In genomic region chr1:33256701-33257387, GRCh38 we compare ENCODE assay signal across 8 cellular contexts. TPM values are rescaled to one million over a fixed set of nuclear protein-coding genes. Genes with fewer than 3 reads are reported as not detected.
A peak's percentile ranks its signal among the peaks of the same experiment; 100 is the strongest.
DNase-seq lines count a peak whose midpoint lies in the region; ATAC-seq, FAIRE-seq and TF ChIP-seq lines count a peak whose summit lies in the region.

No MANE protein-coding gene starts in this region.

- no peak for TF ChIP-seq CTCF in GM12878 (IDR thresholded peaks at IDR 0.05 in 2 of 3, conservative IDR thresholded peaks at IDR 0.05 in 1 of 3; ENCODE audit: control insufficient read depth in 2 of 3, extremely low read depth in 1 of 3, insufficient read depth in 1 of 3, low read depth in 3 of 3, low read length in 3 of 3)

- in situ Hi-C loops in GM12878 (cut with MboI): no loop called here

- SMC1A ChIA-PET in GM12878 (lab: Charles Lee; ENCODE audit: uncharacterized antibody, unreplicated experiment): interaction anchor here (1.1 to 1.4 kb wide), 2 partner anchors 8 to 12 kb away, joined by 3 to 4 read pairs; no protein-coding TSS in a partner anchor

- no peaks in the 10 kb centered on the region for H3K27me3 ChIP-seq in GM12878 (replicated peaks in 1 of 2; ENCODE audit: control insufficient read depth in 2 of 2, insufficient read depth in 2 of 2, low read length in 1 of 2)

- TF ChIP-seq EP300 in GM12878 (IDR thresholded peaks at IDR 0.05; ENCODE audit: borderline replicate concordance in 1 of 2, control insufficient read depth in 1 of 2, low read depth in 2 of 2, low read length in 2 of 2): no peak

- H3K79me2 ChIP-seq in GM12878 (ENCODE audit: control insufficient read depth, insufficient read depth, low read length): peaks cover 30% of the 10 kb centered on the region

- intact Hi-C loops in GM12878 (cut with micrococcal nuclease; ENCODE audit: unreplicated experiment): loop anchor here (5.0 kb wide), 1 partner anchor 130 kb away; no protein-coding TSS in a partner anchor

- H3K9me3 ChIP-seq in GM12878 (replicated peaks; ENCODE audit: control insufficient read depth, insufficient read depth, low read length): no peaks in the 10 kb centered on the region

- TF ChIP-seq RAD21 in GM12878 (IDR thresholded peaks at IDR 0.05; ENCODE audit: insufficient read depth, low read depth, low read length): no peak

- H3K27ac ChIP-seq in GM12878 (ENCODE audit: control insufficient read depth, insufficient read depth): peak overlapping the region; percentile 90

- no peak for FAIRE-seq in GM12878 (lab: Jason Lieb, UNC)

- H3K4me2 ChIP-seq in GM12878 (ENCODE audit: control insufficient read depth, insufficient read depth): peak overlapping the region; percentile 89

- CTCF ChIA-PET in GM12878 (lab: Yijun Ruan, JAX): interaction anchor here (0.6 to 1.3 kb wide), 3 partner anchors 14 to 215 kb away, joined by 3 to 6 read pairs (median 3); no protein-coding TSS in a partner anchor

- H3K4me1 ChIP-seq in GM12878 (ENCODE audit: control insufficient read depth, insufficient read depth, low read length): peaks cover 29% of the 10 kb centered on the region

- WGBS in GM12878 (ENCODE audit: insufficient coverage, insufficient replicate concordance, low lambda C conversion rate, missing lambda C conversion rate): 0% methylated on average over 34 of the region's 62 CpGs

- no peaks in the 10 kb centered on the region for H4K20me1 ChIP-seq in GM12878 (ENCODE audit: control insufficient read depth, insufficient read depth)

- H3K36me3 ChIP-seq in GM12878 (ENCODE audit: control insufficient read depth in 2 of 2, insufficient read depth in 2 of 2, low read length in 1 of 2): no peaks in the 10 kb centered on the region

- DNase-seq in C1 segment of cervical spinal cord (lab: John Stamatoyannopoulos, UW) (peak in 10 of 14 donors; percentile 14 to 65 (median 34)), NCI-H1092 (lab: John Stamatoyannopoulos, UW) (peak; percentile 34), T1000 (lab: John Stamatoyannopoulos, UW) (peak; percentile 53), GM12878 (ENCODE audit: low read depth, low spot score) (no peak), hypothalamus (lab: John Stamatoyannopoulos, UW) (peak in 35 of 51 donors; percentile 6 to 70 (median 19)), retina (peak; percentile 85), COLO829 (ENCODE audit: low spot score) (no peak)

- peak overlapping the region; percentile 94 for H3K4me3 ChIP-seq in GM12878

- BruUV-seq in GM12878 (replicated peaks; lab: Mats Ljungman, UMichigan): TSS peak; percentile 81

- RAD21 ChIA-PET in GM12878 (lab: Charles Lee; ENCODE audit: unreplicated experiment): interaction anchor here (0.9 kb wide), 1 partner anchor 12 kb away, joined by 3 read pairs; no protein-coding TSS in a partner anchor

- no peak for TF ChIP-seq POLR2A in GM12878 (IDR thresholded peaks at IDR 0.05; ENCODE audit: low read depth, low read length)

- H3K9ac ChIP-seq in GM12878 (ENCODE audit: control insufficient read depth, insufficient read depth, low read length): peak overlapping the region; percentile 95

- ATAC-seq in GM21360 (IDR thresholded peaks at IDR 0.05; ENCODE audit: unreplicated experiment): peak; percentile 32
- ATAC-seq in GM12878: peak; percentile 41

- POLR2A ChIA-PET in GM12878 (lab: Charles Lee): interaction anchor here (0.6 kb wide), 2 partner anchors 207 to 290 kb away, joined by 3 read pairs; no protein-coding TSS in a partner anchor

- peak overlapping the region; percentile 25 for H2AFZ ChIP-seq in GM12878 (ENCODE audit: control insufficient read depth, low read depth, low read length)

TF ChIP-seq in GM12878, 131 proteins besides CTCF, POLR2A, EP300 and RAD21:
- no peak for TF ChIP-seq KAT2A (conservative IDR thresholded peaks at IDR 0.05; ENCODE audit: control insufficient read depth, low read depth, low read length)
- TF ChIP-seq POLR2AphosphoS5 (IDR thresholded peaks at IDR 0.05; ENCODE audit: low read length): peak; percentile 47; the same call in 1 of the 2 replicates
- no peak for TF ChIP-seq NFXL1 (IDR thresholded peaks at IDR 0.05; ENCODE audit: borderline replicate concordance)
- TF ChIP-seq ZNF384 (IDR thresholded peaks at IDR 0.05; ENCODE audit: borderline replicate concordance, low read depth, low read length): peak; percentile 65
- TF ChIP-seq ZNF274 (IDR thresholded peaks at IDR 0.05; ENCODE audit: insufficient read depth, insufficient read length): no peak
- TF ChIP-seq RELB (IDR thresholded peaks at IDR 0.05; ENCODE audit: low read depth): peak; percentile 19; the same call in 1 of the 2 replicates
- TF ChIP-seq YY1 (IDR thresholded peaks at IDR 0.05; ENCODE audit: low read depth, low read length): peak; percentile 91
- peak; percentile 27; the same call in 1 of the 2 replicates for TF ChIP-seq NBN (IDR thresholded peaks at IDR 0.05)
- 0 out of 2 replicates have a peak, but pooled peaks have one; percentile 35 for TF ChIP-seq MLLT1 (IDR thresholded peaks at IDR 0.05)
- 0 out of 2 replicates have a peak, but pooled peaks have one; percentile 45 for TF ChIP-seq ZSCAN29 (IDR thresholded peaks at IDR 0.05)

RNA-seq across cellular contexts. Expression of gene ZNF362, which starts 0.6 kb away (rescaled TPM):
- 10.4 and 12.5 TPM in 2 replicates for total RNA-seq in GM12878 (2013; cell fraction: nucleolus; rRNA removed)
- total RNA-seq in GM12878 (2014; rRNA removed): 8.2 and 11.1 TPM in 2 replicates
- total RNA-seq in GM12878 (2014; rRNA removed; fragmentation: Illumina TruSeq; extraction: Trizol): 4.0 and 5.5 TPM in 2 replicates
- total RNA-seq in GM12878 (2021): 20.2 and 22.8 TPM in 2 replicates
- polyA plus RNA-seq in GM12878 (2011; ENCODE audit: low read depth): 2.4 TPM
- 1.5 and 3.5 TPM in 2 replicates for polyA plus RNA-seq in GM12878 (2011; rRNA removed)
- polyA plus RNA-seq in GM12878 (2011; cell fraction: cytosol; rRNA removed): 2.7 and 4.4 TPM in 2 replicates
- 6.4 and 9.9 TPM in 2 replicates for polyA plus RNA-seq in GM12878 (2011; cell fraction: nucleus; rRNA removed)
- 7.5 and 7.9 TPM in 2 replicates for polyA plus RNA-seq in GM12878 (2012)
- polyA plus RNA-seq in GM12878 (2014; fragmentation: Illumina TruSeq; extraction: Trizol): 3.2 and 6.7 TPM in 2 replicates
- 1 to 10 TPM in 1 of 2 experiments, under 1 TPM in 1; 0.74 to 1.5 TPM for polyA plus RNA-seq in GM12878 (2014; fragmentation: Nextera tagmentation; extraction: Ambion mirVana)
- polyA plus RNA-seq in GM12878 (2014; rRNA removed): 14.4 and 20.1 TPM in 2 replicates
- 10 to 100 TPM; 19.5 to 21.4 TPM for polyA plus RNA-seq in GM12878 (2016; fragmentation: Nextera tagmentation; extraction: Ambion mirVana)
- 4.5 and 5.8 TPM in 2 replicates for polyA minus RNA-seq in GM12878 (2011; rRNA and poly(A)+ RNA removed)
- 2.5 and 4.5 TPM in 2 replicates for polyA minus RNA-seq in GM12878 (2011; cell fraction: cytosol; rRNA and poly(A)+ RNA removed)
- 4.0 and 5.5 TPM in 2 replicates for polyA minus RNA-seq in GM12878 (2011; cell fraction: nucleus; rRNA and poly(A)+ RNA removed)

Comparison
In these comparisons a context has a peak if more than half of its experiments do, and no peak if none do; other contexts are left out.
1. DNase-seq: peak in C1 segment of cervical spinal cord (10 of 14), NCI-H1092 (single experiment), T1000 (single experiment), hypothalamus (35 of 51) and retina (single experiment); none in GM12878 (single experiment) and COLO829 (single experiment).